18 cellular contexts compared by ENCODE assay signal in genomic region chr11:118051136-118051610, GRCh38. TPM values are rescaled to one million over a fixed set of nuclear protein-coding genes. Genes with fewer than 3 reads are reported as not detected.
DNase-seq lines count a peak whose midpoint lies in the region; ATAC-seq and TF ChIP-seq lines count a peak whose summit lies in the region.
"Had no signal": no experiment of that assay in that cellular context is flagged by ENCODE, and none has a peak within 500 bp of the region (broad histone marks: within the 10 kb centered on the region; RNA-seq: fewer than 3 reads in every experiment).

No MANE protein-coding gene starts in this region.

- H3K27ac Mint-ChIP-seq in dendritic cell treated with granulocyte-macrophage colony-stimulating factor and Interleukin-4, amounts not matched to agents 40 ng/mL and 50 ng/mL, for 4 days, result peak overlapping the region; percentile 79

- peaks cover 67% of the 10 kb centered on the region for H3K4me1 Mint-ChIP-seq in activated T-cell treated with anti-CD3 and anti-CD28 coated beads, Interleukin-2, amount 50 U/mL, for 4 hours (ENCODE audit: low read depth)
- H3K4me1 Mint-ChIP-seq in dendritic cell treated with granulocyte-macrophage colony-stimulating factor and Interleukin-4, amounts not matched to agents 40 ng/mL and 50 ng/mL, for 4 days (ENCODE audit: low read depth), result peaks cover 66% of the 10 kb centered on the region

- H3K27me3 ChIP-seq in Peyer's patch (no peaks in the 10 kb centered on the region), left ventricle myocardium inferior (ENCODE audit: low read depth) (peaks cover 5% of the 10 kb centered on the region)
- H3K27me3 ChIP-seq: suprapubic skin had no signal

- no peak for ATAC-seq in activated T-cell treated with anti-CD3 and anti-CD28 coated beads, Interleukin-2, amount 50 U/mL, for 4 hours
- ATAC-seq in HG02678 (IDR thresholded peaks at IDR 0.05; ENCODE audit: unreplicated experiment), result no peak
- ATAC-seq: foreskin keratinocyte had no signal

- DNase-seq in activated T-cell treated with anti-CD3 and anti-CD28 coated beads, Interleukin-2, amount 50 U/mL, for 4 hours, result no peak
- DNase-seq in activated T-cell treated with anti-CD3 and anti-CD28 coated beads, Interleukin-2, amount 50 U/mL, for 48 hours, result no peak
- peak in 1 of 3 donors; percentile 48 for DNase-seq in Peyer's patch
- peak; percentile 68 for DNase-seq in stimulated activated CD8-positive, alpha-beta memory T cell treated with anti-CD3 and anti-CD28 coated beads, Interleukin-4, amount 100 ng/mL, for 48 hours
- no peak for DNase-seq in NCI-H1694 (lab: John Stamatoyannopoulos, UW)
- DNase-seq in left ventricle myocardium inferior, result no peak
- DNase-seq: Calu3, foreskin keratinocyte, left cardiac atrium, NCI-H1436, NCI-H226 had no signal

- no peaks in the 10 kb centered on the region for H3K9me3 ChIP-seq in Peyer's patch
- no peaks in the 10 kb centered on the region for H3K9me3 ChIP-seq in left ventricle myocardium inferior (replicated peaks)
- H3K9me3 ChIP-seq: mucosa of descending colon, suprapubic skin had no signal

- TF ChIP-seq CTCF in Peyer's patch (IDR thresholded peaks at IDR 0.05), result no peak
- no peak for TF ChIP-seq CTCF in left ventricle myocardium inferior (IDR thresholded peaks at IDR 0.05; ENCODE audit: borderline replicate concordance)

- no peak for TF ChIP-seq POLR2A in Peyer's patch (IDR thresholded peaks at IDR 0.05)

- H3K4me1 ChIP-seq in Peyer's patch, result peaks cover 0 to 9% (median 2%) of the 10 kb centered on the region in 4 donors
- no peaks in the 10 kb centered on the region for H3K4me1 ChIP-seq in left ventricle myocardium inferior
- H3K4me1 ChIP-seq: foreskin keratinocyte had no signal

- peak overlapping the region; percentile 14 for H3K4me3 Mint-ChIP-seq in activated T-cell treated with anti-CD3 and anti-CD28 coated beads, Interleukin-2, amount 50 U/mL, for 4 hours
- H3K4me3 Mint-ChIP-seq in dendritic cell treated with granulocyte-macrophage colony-stimulating factor and Interleukin-4, amounts not matched to agents 40 ng/mL and 50 ng/mL, for 4 days, result no peak overlapping the region

- no peak overlapping the region for H3K4me3 ChIP-seq in Peyer's patch
- no peak overlapping the region for H3K4me3 ChIP-seq in left ventricle myocardium inferior
- H3K4me3 ChIP-seq: mucosa of descending colon, suprapubic skin had no signal

- intact Hi-C loops in dendritic cell treated with granulocyte-macrophage colony-stimulating factor and Interleukin-4, amounts not matched to agents 40 ng/mL and 50 ng/mL, for 4 days (cut with micrococcal nuclease), result loop anchor here (5.0 kb wide), 3 partner anchors 49 to 209 kb away; partner anchors contain the start of gene IL10RA
- intact Hi-C loops in left ventricle myocardium inferior (cut with micrococcal nuclease), result loop anchor here (5.0 to 10.0 kb wide), 2 partner anchors 104 to 246 kb away; no protein-coding TSS in a partner anchor

- H3K36me3 Mint-ChIP-seq in activated T-cell treated with anti-CD3 and anti-CD28 coated beads, Interleukin-2, amount 50 U/mL, for 4 hours (ENCODE audit: insufficient read depth), result no peaks in the 10 kb centered on the region
- H3K36me3 Mint-ChIP-seq in dendritic cell treated with granulocyte-macrophage colony-stimulating factor and Interleukin-4, amounts not matched to agents 40 ng/mL and 50 ng/mL, for 4 days (ENCODE audit: low read depth), result no peaks in the 10 kb centered on the region

- H3K9me3 Mint-ChIP-seq in activated T-cell treated with anti-CD3 and anti-CD28 coated beads, Interleukin-2, amount 50 U/mL, for 4 hours, result no peaks in the 10 kb centered on the region
- no peaks in the 10 kb centered on the region for H3K9me3 Mint-ChIP-seq in dendritic cell treated with granulocyte-macrophage colony-stimulating factor and Interleukin-4, amounts not matched to agents 40 ng/mL and 50 ng/mL, for 4 days

- H3K36me3 ChIP-seq in Peyer's patch, result no peaks in the 10 kb centered on the region
- no peaks in the 10 kb centered on the region for H3K36me3 ChIP-seq in left ventricle myocardium inferior
- H3K36me3 ChIP-seq: suprapubic skin had no signal

- H3K27me3 Mint-ChIP-seq in activated T-cell treated with anti-CD3 and anti-CD28 coated beads, Interleukin-2, amount 50 U/mL, for 4 hours (ENCODE audit: low read depth), result no peaks in the 10 kb centered on the region
- peaks cover 2% of the 10 kb centered on the region for H3K27me3 Mint-ChIP-seq in dendritic cell treated with granulocyte-macrophage colony-stimulating factor and Interleukin-4, amounts not matched to agents 40 ng/mL and 50 ng/mL, for 4 days

- H3K27ac ChIP-seq in Peyer's patch (peak overlapping the region; percentile 26 to 69 (median 52)), left ventricle myocardium inferior (replicated peaks) (no peak overlapping the region)
- H3K27ac ChIP-seq: foreskin keratinocyte, suprapubic skin had no signal

RNA-seq across cellular contexts. Expression of gene TMPRSS4, which starts 25.7 kb away (rescaled TPM):
- total RNA-seq in activated T-cell treated with anti-CD3 and anti-CD28 coated beads, Interleukin-2, amount 50 U/mL, for 4 hours, result under 1 TPM in 1 of 3 donors, not detected in 2; 0.08 TPM
- total RNA-seq in Peyer's patch (100 to 1,000 TPM in 2 of 4 donors, 10 to 100 TPM in 2; 41.3 to 274 (median 159) TPM), left ventricle myocardium inferior (0.30 TPM)
- total RNA-seq: G401, left cardiac atrium, omental fat pad, sciatic nerve had no signal

RNA-seq across cellular contexts. Expression of gene SMIM35, which starts 35.6 kb away (rescaled TPM):
- total RNA-seq in activated T-cell treated with anti-CD3 and anti-CD28 coated beads, Interleukin-2, amount 50 U/mL, for 4 hours, result not detected
- not detected for total RNA-seq in Peyer's patch
- total RNA-seq in left ventricle myocardium inferior, result not detected
- total RNA-seq: Calu3, foreskin keratinocyte, G401, left cardiac atrium, mucosa of descending colon, sciatic nerve, suprapubic skin had no signal

Comparison
In these comparisons a context has a peak if more than half of its experiments do, and no peak if none do; other contexts are left out.
1. RNA of gene TMPRSS4, which starts 25.7 kb away (total RNA-seq): 41.3 to 274 TPM in Peyer's patch; 0.30 TPM in left ventricle myocardium inferior (single experiment) and 0.08 TPM in activated T-cell treated with anti-CD3 and anti-CD28 coated beads, Interleukin-2, amount 50 U/mL, for 4 hours; every median in the first group is over 10 times any median in the second.